In the genomic region with DNA sequence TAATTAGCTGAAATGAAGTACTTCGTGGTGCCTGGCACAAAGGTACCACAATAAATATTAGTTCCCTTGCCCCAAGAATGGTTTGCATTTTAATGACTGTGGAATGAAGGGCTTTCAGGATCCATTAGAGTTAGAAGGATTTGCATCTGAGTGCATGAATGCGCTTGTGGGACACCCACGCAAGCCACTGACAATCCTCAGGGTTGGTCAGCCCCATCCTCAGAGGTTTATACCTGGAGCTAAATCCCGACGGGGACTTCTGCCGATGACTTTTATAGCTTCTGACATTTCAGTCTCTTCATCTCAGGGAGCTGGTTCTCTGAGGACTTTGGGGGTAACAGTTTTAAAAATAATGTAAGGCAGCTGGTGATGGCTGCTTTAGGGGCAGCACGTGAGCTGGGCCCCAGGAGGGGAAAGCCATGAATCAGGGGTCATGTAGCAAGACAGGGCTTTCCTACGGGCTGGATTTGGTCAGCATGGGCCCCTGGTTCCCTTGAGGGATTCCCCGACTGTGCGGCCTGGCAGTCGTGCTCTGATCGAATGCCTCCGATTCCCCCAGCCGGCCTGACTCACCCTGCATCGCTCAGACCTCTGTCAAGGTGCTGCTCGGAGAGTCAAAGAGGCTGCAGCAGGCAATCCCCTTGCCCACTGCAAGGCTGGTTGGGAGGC, we compare ENCODE assay signal across 15 cellular contexts. TPM values are rescaled to one million over a fixed set of nuclear protein-coding genes. Genes with fewer than 3 reads are reported as not detected.
A peak's percentile ranks its signal among the peaks of the same experiment; 100 is the strongest.
DNase-seq lines count a peak whose midpoint lies in the region; ATAC-seq lines count a peak whose summit lies in the region.
"Had no signal": no experiment of that assay in that cellular context is flagged by ENCODE, and none has a peak within 500 bp of the region (broad histone marks: within the 10 kb centered on the region; RNA-seq: fewer than 3 reads in every experiment).

No MANE protein-coding gene starts in this region.

- CTCF ChIA-PET in activated naive CD4-positive, alpha-beta T cell treated with anti-CD3 and anti-CD28 coated beads for 36 hours (lab: Charles Lee), result interaction anchor here (1.0 to 1.4 kb wide), 4 partner anchors 16 to 130 kb away, joined by 3 to 6 read pairs (median 4); no protein-coding TSS in a partner anchor

- ATAC-seq in activated naive CD8-positive, alpha-beta T cell treated with anti-CD3 and anti-CD28 coated beads, Interleukin-2, amount 50 U/mL, for 24 hours, result peak; percentile 72
- ATAC-seq in GM21786 (IDR thresholded peaks at IDR 0.05; ENCODE audit: unreplicated experiment), result peak; percentile 62
- peak; percentile 44 for ATAC-seq in HG03460 (IDR thresholded peaks at IDR 0.05; ENCODE audit: unreplicated experiment)
- peak; percentile 77 to 78 for ATAC-seq in stimulated activated naive B cell treated with anti-CD40 and anti-IgM and Interleukin-4, amounts not matched to agents 10 μg/mL and 1 μg/mL and 100 μg/mL, for 72 hours (replicated peaks)

- peak overlapping the region; percentile 92 for H3K27ac Mint-ChIP-seq in activated naive CD8-positive, alpha-beta T cell treated with anti-CD3 and anti-CD28 coated beads, Interleukin-2, amount 50 U/mL, for 24 hours
- H3K27ac Mint-ChIP-seq in activated naive CD8-positive, alpha-beta T cell treated with anti-CD3 and anti-CD28 coated beads for 36 hours, result no peak overlapping the region
- peak overlapping the region; percentile 95 for H3K27ac Mint-ChIP-seq in stimulated activated naive B cell treated with anti-CD40 and anti-IgM and Interleukin-4, amounts not matched to agents 10 μg/mL and 1 μg/mL and 100 μg/mL, for 72 hours
- no peak overlapping the region for H3K27ac Mint-ChIP-seq in activated naive CD4-positive, alpha-beta T cell treated with anti-CD3 and anti-CD28 coated beads for 36 hours
- H3K27ac Mint-ChIP-seq: progenitor cell of endocrine pancreas, type B pancreatic cell had no signal

- intact Hi-C loops in activated naive CD4-positive, alpha-beta T cell treated with anti-CD3 and anti-CD28 coated beads for 36 hours (cut with micrococcal nuclease), result no loop called here

- H3K4me1 Mint-ChIP-seq in activated naive CD8-positive, alpha-beta T cell treated with anti-CD3 and anti-CD28 coated beads, Interleukin-2, amount 50 U/mL, for 24 hours, result peaks cover 77% of the 10 kb centered on the region
- H3K4me1 Mint-ChIP-seq in activated naive CD8-positive, alpha-beta T cell treated with anti-CD3 and anti-CD28 coated beads for 36 hours, result peaks cover 50% of the 10 kb centered on the region
- H3K4me1 Mint-ChIP-seq in stimulated activated naive B cell treated with anti-CD40 and anti-IgM and Interleukin-4, amounts not matched to agents 10 μg/mL and 1 μg/mL and 100 μg/mL, for 72 hours, result peaks cover 75 to 85% of the 10 kb centered on the region in 2 donors
- peaks cover 38% of the 10 kb centered on the region for H3K4me1 Mint-ChIP-seq in activated naive CD4-positive, alpha-beta T cell treated with anti-CD3 and anti-CD28 coated beads for 36 hours (ENCODE audit: low read depth)

- H3K4me3 Mint-ChIP-seq in activated naive CD8-positive, alpha-beta T cell treated with anti-CD3 and anti-CD28 coated beads, Interleukin-2, amount 50 U/mL, for 24 hours, result no peak overlapping the region
- no peak overlapping the region for H3K4me3 Mint-ChIP-seq in activated naive CD8-positive, alpha-beta T cell treated with anti-CD3 and anti-CD28 coated beads for 36 hours
- H3K4me3 Mint-ChIP-seq in stimulated activated naive B cell treated with anti-CD40 and anti-IgM and Interleukin-4, amounts not matched to agents 10 μg/mL and 1 μg/mL and 100 μg/mL, for 72 hours, result peak overlapping the region in 1 of 2 donors; percentile 44
- no peak overlapping the region for H3K4me3 Mint-ChIP-seq in activated naive CD4-positive, alpha-beta T cell treated with anti-CD3 and anti-CD28 coated beads for 36 hours
- H3K4me3 Mint-ChIP-seq: type B pancreatic cell had no signal

- H3K27me3 Mint-ChIP-seq in activated naive CD8-positive, alpha-beta T cell treated with anti-CD3 and anti-CD28 coated beads, Interleukin-2, amount 50 U/mL, for 24 hours, result peaks cover 9% of the 10 kb centered on the region
- H3K27me3 Mint-ChIP-seq in activated naive CD8-positive, alpha-beta T cell treated with anti-CD3 and anti-CD28 coated beads for 36 hours, result no peaks in the 10 kb centered on the region
- peaks cover 0 to under 1% of the 10 kb centered on the region in 2 donors for H3K27me3 Mint-ChIP-seq in stimulated activated naive B cell treated with anti-CD40 and anti-IgM and Interleukin-4, amounts not matched to agents 10 μg/mL and 1 μg/mL and 100 μg/mL, for 72 hours
- H3K27me3 Mint-ChIP-seq in activated naive CD4-positive, alpha-beta T cell treated with anti-CD3 and anti-CD28 coated beads for 36 hours (ENCODE audit: low read depth), result peaks cover 3% of the 10 kb centered on the region

- no peaks in the 10 kb centered on the region for H3K9me3 Mint-ChIP-seq in activated naive CD8-positive, alpha-beta T cell treated with anti-CD3 and anti-CD28 coated beads, Interleukin-2, amount 50 U/mL, for 24 hours
- peaks cover 2% of the 10 kb centered on the region for H3K9me3 Mint-ChIP-seq in activated naive CD8-positive, alpha-beta T cell treated with anti-CD3 and anti-CD28 coated beads for 36 hours
- H3K9me3 Mint-ChIP-seq in stimulated activated naive B cell treated with anti-CD40 and anti-IgM and Interleukin-4, amounts not matched to agents 10 μg/mL and 1 μg/mL and 100 μg/mL, for 72 hours, result peaks cover 0 to 1% of the 10 kb centered on the region in 2 donors
- no peaks in the 10 kb centered on the region for H3K9me3 Mint-ChIP-seq in activated naive CD4-positive, alpha-beta T cell treated with anti-CD3 and anti-CD28 coated beads for 36 hours
- H3K9me3 Mint-ChIP-seq: type B pancreatic cell had no signal

- H3K36me3 Mint-ChIP-seq in activated naive CD8-positive, alpha-beta T cell treated with anti-CD3 and anti-CD28 coated beads, Interleukin-2, amount 50 U/mL, for 24 hours (ENCODE audit: low read depth), result no peaks in the 10 kb centered on the region
- H3K36me3 Mint-ChIP-seq in activated naive CD8-positive, alpha-beta T cell treated with anti-CD3 and anti-CD28 coated beads for 36 hours, result peaks cover 2% of the 10 kb centered on the region
- H3K36me3 Mint-ChIP-seq in stimulated activated naive B cell treated with anti-CD40 and anti-IgM and Interleukin-4, amounts not matched to agents 10 μg/mL and 1 μg/mL and 100 μg/mL, for 72 hours, result peaks cover 0 to 3% of the 10 kb centered on the region in 2 donors
- no peaks in the 10 kb centered on the region for H3K36me3 Mint-ChIP-seq in activated naive CD4-positive, alpha-beta T cell treated with anti-CD3 and anti-CD28 coated beads for 36 hours (ENCODE audit: low read depth)
- H3K36me3 Mint-ChIP-seq: type B pancreatic cell had no signal

- DNase-seq in activated naive CD8-positive, alpha-beta T cell treated with anti-CD3 and anti-CD28 coated beads, Interleukin-2, amount 50 U/mL, for 24 hours, result peak; percentile 63
- no peak for DNase-seq in activated naive CD8-positive, alpha-beta T cell treated with anti-CD3 and anti-CD28 coated beads for 36 hours
- DNase-seq in stimulated activated naive B cell treated with anti-CD40 and anti-IgM and Interleukin-4, amounts not matched to agents 10 μg/mL and 1 μg/mL and 100 μg/mL, for 72 hours, result peak; percentile 88
- DNase-seq in hepatic stellate cell (ENCODE audit: low spot score) (no peak), SHP77 treated with DMSO at 0.1 percent for 48 hours (lab: John Stamatoyannopoulos, UW) (no peak)
- DNase-seq in activated naive CD4-positive, alpha-beta T cell treated with anti-CD3 and anti-CD28 coated beads for 36 hours, result no peak
- DNase-seq: activated gamma-delta T cell treated with Interleukin-2 at 50 U/mL for 16 hours, foreskin fibroblast, GM23248, NCI-H2081 had no signal

RNA-seq across cellular contexts. Expression of gene IL10, which starts 20.8 kb away (rescaled TPM):
- not detected for total RNA-seq in activated naive CD8-positive, alpha-beta T cell treated with anti-CD3 and anti-CD28 coated beads for 36 hours
- not detected for total RNA-seq in activated naive CD4-positive, alpha-beta T cell treated with anti-CD3 and anti-CD28 coated beads for 36 hours
- total RNA-seq: GM23248, progenitor cell of endocrine pancreas had no signal

RNA-seq across cellular contexts. Expression of gene IL19, which starts 22.5 kb away (rescaled TPM):
- not detected for total RNA-seq in activated naive CD8-positive, alpha-beta T cell treated with anti-CD3 and anti-CD28 coated beads for 36 hours
- total RNA-seq in activated naive CD4-positive, alpha-beta T cell treated with anti-CD3 and anti-CD28 coated beads for 36 hours, result not detected
- total RNA-seq: GM23248, liver, progenitor cell of endocrine pancreas had no signal

Comparison
In these comparisons a context has a peak if more than half of its experiments do, and no peak if none do; other contexts are left out.
1. DNase-seq: peak in activated naive CD8-positive, alpha-beta T cell treated with anti-CD3 and anti-CD28 coated beads, Interleukin-2, amount 50 U/mL, for 24 hours (single experiment) and stimulated activated naive B cell treated with anti-CD40 and anti-IgM and Interleukin-4, amounts not matched to agents 10 μg/mL and 1 μg/mL and 100 μg/mL, for 72 hours (single experiment); none in activated naive CD8-positive, alpha-beta T cell treated with anti-CD3 and anti-CD28 coated beads for 36 hours (single experiment), hepatic stellate cell (single experiment), activated naive CD4-positive, alpha-beta T cell treated with anti-CD3 and anti-CD28 coated beads for 36 hours (single experiment) and SHP77 treated with DMSO at 0.1 percent for 48 hours (single experiment).
2. H3K27ac Mint-ChIP-seq: peak in activated naive CD8-positive, alpha-beta T cell treated with anti-CD3 and anti-CD28 coated beads, Interleukin-2, amount 50 U/mL, for 24 hours (single experiment) and stimulated activated naive B cell treated with anti-CD40 and anti-IgM and Interleukin-4, amounts not matched to agents 10 μg/mL and 1 μg/mL and 100 μg/mL, for 72 hours (single experiment); none in activated naive CD8-positive, alpha-beta T cell treated with anti-CD3 and anti-CD28 coated beads for 36 hours (single experiment) and activated naive CD4-positive, alpha-beta T cell treated with anti-CD3 and anti-CD28 coated beads for 36 hours (single experiment).
3. Peak in every context shown above with its lines, with median percentiles within 50 percentile points of each other: ATAC-seq.